In the genomic region with DNA sequence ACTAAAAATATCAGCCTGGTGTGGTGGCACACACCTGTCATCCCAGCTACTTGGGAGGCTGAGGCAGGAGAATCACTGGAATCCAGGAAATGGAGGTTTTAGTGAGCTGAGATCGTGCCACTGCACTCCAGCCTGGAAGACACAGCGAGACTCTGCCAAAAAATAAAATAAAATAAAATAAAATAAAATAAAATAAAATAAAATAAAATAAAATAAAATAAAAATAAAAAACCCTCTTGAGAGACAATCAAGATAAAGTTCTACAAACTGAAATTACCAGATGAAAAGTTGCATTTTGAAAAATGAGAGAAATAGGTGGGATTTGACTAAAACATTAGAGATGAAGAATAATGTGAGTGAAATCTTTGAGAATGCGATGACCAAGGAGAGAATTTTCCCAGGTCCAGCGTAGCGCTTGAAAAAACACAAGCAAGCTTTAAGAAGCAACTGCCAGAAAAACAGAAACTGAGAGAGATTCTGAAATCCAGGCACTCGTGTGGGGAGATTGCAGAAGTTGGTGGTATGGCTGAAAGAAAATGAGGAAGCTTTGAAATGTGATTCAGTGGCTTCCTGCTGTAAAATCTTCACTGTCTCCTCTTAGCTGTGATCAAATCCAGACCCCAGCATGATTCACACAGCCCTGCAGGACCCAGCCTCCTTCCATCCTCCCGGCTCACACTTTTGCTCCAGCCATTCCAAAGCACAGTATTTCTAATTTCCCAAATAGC, we compare ENCODE assay signal across 2 cellular contexts.
TF ChIP-seq lines count a peak whose summit lies in the region.

No MANE protein-coding gene starts in this region.

TF ChIP-seq in GM12878, 131 proteins besides CTCF, POLR2A, EP300 and RAD21:
- TF ChIP-seq IKZF1 (conservative IDR thresholded peaks at IDR 0.05): peak; percentile 56
- no peak for TF ChIP-seq TAF1 (IDR thresholded peaks at IDR 0.05; ENCODE audit: borderline replicate concordance, low read depth, low read length)
- peak in 1 of 2 experiments; percentile 28; a peak in 1 of 4 replicates for TF ChIP-seq BHLHE40 (IDR thresholded peaks at IDR 0.05; ENCODE audit: borderline replicate concordance in 1 of 2, low read depth in 2 of 2, low read length in 1 of 2)
- peak; percentile 43; the same call in 1 of the 2 replicates for TF ChIP-seq SPI1 (IDR thresholded peaks at IDR 0.05; ENCODE audit: borderline replicate concordance, insufficient read depth, low read depth, low read length)
- 0 out of 2 replicates have a peak, but pooled peaks have one; percentile 28 for TF ChIP-seq RUNX3 (IDR thresholded peaks at IDR 0.05; ENCODE audit: low read length)
- TF ChIP-seq GATAD2B (conservative IDR thresholded peaks at IDR 0.05; ENCODE audit: low read depth): no peak
- TF ChIP-seq, protein P1, sequence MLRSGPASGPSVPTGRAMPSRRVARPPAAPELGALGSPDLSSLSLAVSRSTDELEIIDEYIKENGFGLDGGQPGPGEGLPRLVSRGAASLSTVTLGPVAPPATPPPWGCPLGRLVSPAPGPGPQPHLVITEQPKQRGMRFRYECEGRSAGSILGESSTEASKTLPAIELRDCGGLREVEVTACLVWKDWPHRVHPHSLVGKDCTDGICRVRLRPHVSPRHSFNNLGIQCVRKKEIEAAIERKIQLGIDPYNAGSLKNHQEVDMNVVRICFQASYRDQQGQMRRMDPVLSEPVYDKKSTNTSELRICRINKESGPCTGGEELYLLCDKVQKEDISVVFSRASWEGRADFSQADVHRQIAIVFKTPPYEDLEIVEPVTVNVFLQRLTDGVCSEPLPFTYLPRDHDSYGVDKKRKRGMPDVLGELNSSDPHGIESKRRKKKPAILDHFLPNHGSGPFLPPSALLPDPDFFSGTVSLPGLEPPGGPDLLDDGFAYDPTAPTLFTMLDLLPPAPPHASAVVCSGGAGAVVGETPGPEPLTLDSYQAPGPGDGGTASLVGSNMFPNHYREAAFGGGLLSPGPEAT (IDR thresholded peaks at IDR 0.05; ENCODE audit: low read depth): no peak
- TF ChIP-seq IRF4 (IDR thresholded peaks at IDR 0.05; ENCODE audit: low read depth, low read length): no peak
- no peak for TF ChIP-seq YBX1 (IDR thresholded peaks at IDR 0.05)
- TF ChIP-seq ZBTB40 (IDR thresholded peaks at IDR 0.05; ENCODE audit: borderline replicate concordance): no peak
- TF ChIP-seq IKZF2 (IDR thresholded peaks at IDR 0.05): peak; percentile 60 to 67; a peak in 2 of 4 replicates
- TF ChIP-seq ZNF687 (IDR thresholded peaks at IDR 0.05): no peak
- peak; percentile 30; the same call in 1 of the 2 replicates for TF ChIP-seq EED (IDR thresholded peaks at IDR 0.05; ENCODE audit: low read depth)

TF ChIP-seq in HEK293T, 16 proteins besides CTCF, POLR2A, EP300 and RAD21:
- TF ChIP-seq SUZ12 (IDR thresholded peaks at IDR 0.05): no peak
- TF ChIP-seq SP1 (IDR thresholded peaks at IDR 0.05): no peak
- no peak for TF ChIP-seq FOXM1 (IDR thresholded peaks at IDR 0.05; ENCODE audit: borderline replicate concordance)
- TF ChIP-seq HDGF (IDR thresholded peaks at IDR 0.05; ENCODE audit: borderline replicate concordance): no peak
- TF ChIP-seq L3MBTL2 (conservative IDR thresholded peaks at IDR 0.05): no peak
- no peak for TF ChIP-seq BHLHE40 (IDR thresholded peaks at IDR 0.05; ENCODE audit: borderline replicate concordance)
- no peak for TF ChIP-seq LEF1 (IDR thresholded peaks at IDR 0.05; ENCODE audit: borderline replicate concordance)
- TF ChIP-seq TARDBP (IDR thresholded peaks at IDR 0.05): no peak
- TF ChIP-seq NFRKB (IDR thresholded peaks at IDR 0.05): no peak
- TF ChIP-seq ELF4 (IDR thresholded peaks at IDR 0.05): no peak
- no peak for TF ChIP-seq ZNF384 (IDR thresholded peaks at IDR 0.05)
- TF ChIP-seq ARNT (IDR thresholded peaks at IDR 0.05): no peak
- TF ChIP-seq FOXA1 (IDR thresholded peaks at IDR 0.05): no peak
- no peak for TF ChIP-seq CTBP1 (IDR thresholded peaks at IDR 0.05; ENCODE audit: borderline replicate concordance)
- no peak for TF ChIP-seq FOXK2 (IDR thresholded peaks at IDR 0.05)
- no peak for TF ChIP-seq PKNOX1 (IDR thresholded peaks at IDR 0.05)
